ENCODE assay signal across 1 cellular context in the genomic region with DNA sequence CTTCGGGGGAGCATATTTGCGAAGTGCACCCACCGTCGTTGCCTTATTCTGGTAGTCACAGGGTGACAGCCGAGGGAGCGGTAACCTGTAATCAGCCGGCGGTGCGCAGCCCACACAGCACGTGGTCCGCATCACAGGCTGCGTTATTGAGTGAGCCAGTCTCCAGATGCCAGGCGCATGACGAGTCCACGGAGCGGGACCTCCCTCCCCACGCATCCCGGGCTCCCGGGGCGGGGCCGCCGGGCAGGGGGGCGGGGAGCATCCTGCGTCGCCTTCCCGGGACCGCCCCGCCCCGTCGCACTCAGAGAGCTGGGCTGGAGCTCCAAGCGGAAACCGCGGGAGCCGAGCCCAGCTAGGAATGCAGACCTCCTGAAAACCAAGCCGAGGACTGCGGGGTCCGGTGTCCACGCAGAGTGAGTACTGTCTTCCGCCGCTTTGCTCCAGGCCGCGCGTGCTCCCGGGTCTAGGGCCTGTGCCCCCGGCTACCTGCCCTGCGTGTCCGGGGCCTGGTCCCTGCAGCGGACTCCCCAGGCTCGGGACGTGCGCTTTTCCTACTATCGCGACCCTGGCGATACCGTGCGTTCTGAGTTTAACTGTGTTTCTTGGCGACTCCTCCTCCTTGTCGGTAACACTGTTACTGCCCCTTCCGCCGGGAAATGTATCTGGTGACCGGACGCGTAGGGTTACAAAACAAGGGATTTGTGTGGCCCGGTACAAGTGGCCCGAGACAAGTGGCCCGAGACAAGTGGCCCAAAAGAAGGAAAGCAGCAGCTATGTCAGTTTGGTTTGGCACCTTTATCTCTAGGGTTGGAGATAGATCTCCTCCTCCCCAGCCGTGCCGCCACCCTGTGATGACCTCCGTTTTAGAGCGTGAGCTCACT.
TF ChIP-seq lines count a peak whose summit lies in the region.

No MANE protein-coding gene starts in this region.

TF ChIP-seq in IMR-90, 13 proteins besides CTCF, POLR2A, EP300 and RAD21 (continued from another document):
- peak; percentile 94 for TF ChIP-seq BHLHE40 (IDR thresholded peaks at IDR 0.05; ENCODE audit: low read depth, low read length)
- TF ChIP-seq MXI1 (IDR thresholded peaks at IDR 0.05; ENCODE audit: borderline replicate concordance, low read depth, low read length), result peak; percentile 96
TF ChIP-seq in IMR-90: peak in this region for 6.
